ENCODE assay signal across 12 cellular contexts in genomic region chr2:85886141-85886540, GRCh38. TPM values are rescaled to one million over a fixed set of nuclear protein-coding genes. Genes with fewer than 3 reads are reported as not detected.
DNase-seq lines count a peak whose midpoint lies in the region; ATAC-seq, FAIRE-seq and TF ChIP-seq lines count a peak whose summit lies in the region.
"Had no signal": no experiment of that assay in that cellular context is flagged by ENCODE, and none has a peak within 500 bp of the region (broad histone marks: within the 10 kb centered on the region; RNA-seq: fewer than 3 reads in every experiment).

No MANE protein-coding gene starts in this region.

- no peak for TF ChIP-seq RAD21 in HCT116 (IDR thresholded peaks at IDR 0.05; ENCODE audit: low read depth)

- H2AFZ ChIP-seq in HCT116 (ENCODE audit: low read depth, low read length, poor library complexity, severe bottlenecking) (no peak overlapping the region), keratinocyte (ENCODE audit: control insufficient read depth, low read length) (no peak overlapping the region)

- H3K27me3 Mint-ChIP-seq in activated T-helper 1 cell treated with anti-CD3 and anti-CD28 coated beads, Interleukin-12 subunit alpha, Interleukin-12 subunit beta, Interleukin-2, Interleukin-4 antibody, amounts not matched to agents 30 ng/mL and 10 ng/mL and 1 ng/mL, durations not matched to agents 14 hours and 24 hours and 36 hours (ENCODE audit: insufficient read depth) = no peaks in the 10 kb centered on the region
- no peaks in the 10 kb centered on the region for H3K27me3 Mint-ChIP-seq in stimulated activated naive B cell treated with anti-CD40 and anti-IgM and Interleukin-4, amounts not matched to agents 10 μg/mL and 1 μg/mL and 100 μg/mL, for 72 hours
- no peaks in the 10 kb centered on the region for H3K27me3 Mint-ChIP-seq in activated CD4-positive, alpha-beta memory T cell treated with anti-CD3 and anti-CD28 coated beads for 36 hours

- H3K9me3 ChIP-seq in HCT116 (ENCODE audit: control insufficient read depth in 1 of 2, insufficient read depth in 1 of 2, low read depth in 1 of 2, low read length in 2 of 2) (no peaks in the 10 kb centered on the region), keratinocyte (ENCODE audit: control insufficient read depth, low read depth, low read length) (peaks cover 4% of the 10 kb centered on the region)

- intact Hi-C loops in HCT116 (cut with micrococcal nuclease) = loop anchor here (5.0 kb wide), 2 partner anchors 126 to 221 kb away; partner anchors contain the start of genes POLR1A and PTCD3
- intact Hi-C loops in activated T-helper 1 cell treated with anti-CD3 and anti-CD28 coated beads, Interleukin-12 subunit alpha, Interleukin-12 subunit beta, Interleukin-2, Interleukin-4 antibody, amounts not matched to agents 30 ng/mL and 10 ng/mL and 1 ng/mL, durations not matched to agents 14 hours and 24 hours and 36 hours (cut with micrococcal nuclease) = loop anchor here (1.0 to 10.0 kb wide), 3 partner anchors 21 to 309 kb away; partner anchors contain the start of genes IMMT and MRPL35
- intact Hi-C loops in activated CD4-positive, alpha-beta memory T cell treated with anti-CD3 and anti-CD28 coated beads for 36 hours (cut with micrococcal nuclease) = loop anchor here (1.0 to 5.0 kb wide), 4 partner anchors 21 to 134 kb away; partner anchors contain the start of gene ATOH8

- peaks cover 16% of the 10 kb centered on the region for H3K9me3 Mint-ChIP-seq in activated T-helper 1 cell treated with anti-CD3 and anti-CD28 coated beads, Interleukin-12 subunit alpha, Interleukin-12 subunit beta, Interleukin-2, Interleukin-4 antibody, amounts not matched to agents 30 ng/mL and 10 ng/mL and 1 ng/mL, durations not matched to agents 14 hours and 24 hours and 36 hours
- H3K9me3 Mint-ChIP-seq in stimulated activated naive B cell treated with anti-CD40 and anti-IgM and Interleukin-4, amounts not matched to agents 10 μg/mL and 1 μg/mL and 100 μg/mL, for 72 hours = peaks cover 6 to 17% of the 10 kb centered on the region in 2 donors
- peaks cover 18% of the 10 kb centered on the region for H3K9me3 Mint-ChIP-seq in activated CD4-positive, alpha-beta memory T cell treated with anti-CD3 and anti-CD28 coated beads for 36 hours

- H3K4me1 ChIP-seq in HCT116 (ENCODE audit: control insufficient read depth in 1 of 2, insufficient read depth in 2 of 2, low read length in 2 of 2) (peaks cover 17 to 36% of the 10 kb centered on the region in 2 experiments), keratinocyte (ENCODE audit: control insufficient read depth, extremely low read depth, insufficient read depth, low read length) (peaks cover 37% of the 10 kb centered on the region)

- H3K27me3 ChIP-seq in HCT116 (ENCODE audit: insufficient read depth, low read length) = no peaks in the 10 kb centered on the region
- no peaks in the 10 kb centered on the region for H3K27me3 ChIP-seq in keratinocyte (ENCODE audit: control insufficient read depth, extremely low read depth, insufficient read depth, low read length)

- H3K36me3 ChIP-seq in HCT116 (ENCODE audit: control insufficient read depth in 1 of 2, insufficient read depth in 2 of 2, low read length in 2 of 2) (no peaks in the 10 kb centered on the region), keratinocyte (ENCODE audit: control insufficient read depth in 2 of 2, extremely low read depth in 1 of 2, insufficient read depth in 2 of 2, low read length in 2 of 2) (no peaks in the 10 kb centered on the region)

- peaks cover 38% of the 10 kb centered on the region for H3K36me3 Mint-ChIP-seq in activated T-helper 1 cell treated with anti-CD3 and anti-CD28 coated beads, Interleukin-12 subunit alpha, Interleukin-12 subunit beta, Interleukin-2, Interleukin-4 antibody, amounts not matched to agents 30 ng/mL and 10 ng/mL and 1 ng/mL, durations not matched to agents 14 hours and 24 hours and 36 hours (ENCODE audit: low read depth)
- H3K36me3 Mint-ChIP-seq in stimulated activated naive B cell treated with anti-CD40 and anti-IgM and Interleukin-4, amounts not matched to agents 10 μg/mL and 1 μg/mL and 100 μg/mL, for 72 hours = peaks cover 46 to 60% of the 10 kb centered on the region in 2 donors
- H3K36me3 Mint-ChIP-seq in activated CD4-positive, alpha-beta memory T cell treated with anti-CD3 and anti-CD28 coated beads for 36 hours = peaks cover 18% of the 10 kb centered on the region

- no peaks in the 10 kb centered on the region for H3K9me2 ChIP-seq in HCT116 (ENCODE audit: insufficient read depth)

- RAD21 ChIA-PET in HCT116 (lab: Charles Lee; ENCODE audit: low non-redundant PET in 1 of 2, low total read pairs in 2 of 2, uncharacterized antibody in 2 of 2, unreplicated experiment in 2 of 2) = no interaction called here

- TF ChIP-seq CTCF in HCT116 (IDR thresholded peaks at IDR 0.05 in 2 of 3, conservative IDR thresholded peaks at IDR 0.05 in 1 of 3; ENCODE audit: borderline replicate concordance in 1 of 3, insufficient read depth in 1 of 3, low read depth in 2 of 3, low read length in 2 of 3) (no peak), keratinocyte (optimal IDR thresholded peaks at IDR 0.05 in 1 of 3, IDR thresholded peaks at IDR 0.05 in 1 of 3, conservative IDR thresholded peaks at IDR 0.05 in 1 of 3; ENCODE audit: extremely low read depth in 1 of 3, insufficient read depth in 2 of 3, low read length in 3 of 3) (no peak)

- no peak for DNase-seq in HCT116 (ENCODE audit: low read depth, low spot score)
- no peak for DNase-seq in activated T-helper 1 cell treated with anti-CD3 and anti-CD28 coated beads, Interleukin-12 subunit alpha, Interleukin-12 subunit beta, Interleukin-2, Interleukin-4 antibody, amounts not matched to agents 30 ng/mL and 10 ng/mL and 1 ng/mL, durations not matched to agents 14 hours and 24 hours and 36 hours (ENCODE audit: low spot score)
- no peak for DNase-seq in keratinocyte (ENCODE audit: low read depth, low spot score)
- no peak for DNase-seq in stimulated activated naive B cell treated with anti-CD40 and anti-IgM and Interleukin-4, amounts not matched to agents 10 μg/mL and 1 μg/mL and 100 μg/mL, for 72 hours
- DNase-seq in activated CD4-positive, alpha-beta memory T cell treated with anti-CD3 and anti-CD28 coated beads for 36 hours = no peak
- DNase-seq in stimulated activated CD4-positive, alpha-beta T cell treated with anti-CD3 and anti-CD28 coated beads, Interleukin-4, amount 100 ng/mL, for 4 hours = no peak
- DNase-seq in COLO829 (ENCODE audit: low spot score) = no peak
- no peak for DNase-seq in NCI-H2171 treated with DMSO at 0.1 percent for 48 hours (lab: John Stamatoyannopoulos, UW)
- DNase-seq: DMS79, NCI-H2227 treated with DMSO at 0.1 percent for 48 hours had no signal

- H3K27ac Mint-ChIP-seq in activated T-helper 1 cell treated with anti-CD3 and anti-CD28 coated beads, Interleukin-12 subunit alpha, Interleukin-12 subunit beta, Interleukin-2, Interleukin-4 antibody, amounts not matched to agents 30 ng/mL and 10 ng/mL and 1 ng/mL, durations not matched to agents 14 hours and 24 hours and 36 hours = peak overlapping the region; percentile 72
- peak overlapping the region; percentile 99 for H3K27ac Mint-ChIP-seq in stimulated activated naive B cell treated with anti-CD40 and anti-IgM and Interleukin-4, amounts not matched to agents 10 μg/mL and 1 μg/mL and 100 μg/mL, for 72 hours
- H3K27ac Mint-ChIP-seq in activated CD4-positive, alpha-beta memory T cell treated with anti-CD3 and anti-CD28 coated beads for 36 hours = no peak overlapping the region
- H3K27ac Mint-ChIP-seq: activated CD4-positive, alpha-beta memory T cell treated with anti-CD3 and anti-CD28 coated beads, Interleukin-2, amount 10 ng/mL, durations not matched to agents 7 days and 5 days had no signal

- no peak overlapping the region for H3K27ac ChIP-seq in HCT116 (ENCODE audit: low read depth, low read length)
- peak overlapping the region; percentile 69 for H3K27ac ChIP-seq in keratinocyte (ENCODE audit: control insufficient read depth, insufficient read depth, low read length)

- CTCF ChIA-PET in HCT116 (lab: Charles Lee) = interaction anchor here (3.8 kb wide), 1 partner anchor 16 kb away, joined by 19 read pairs; no protein-coding TSS in a partner anchor
- CTCF ChIA-PET in activated CD4-positive, alpha-beta memory T cell treated with anti-CD3 and anti-CD28 coated beads for 36 hours (lab: Charles Lee) = interaction anchor here (1.2 to 6.7 kb wide), 7 partner anchors 21 to 155 kb away, joined by 4 to 141 read pairs (median 7); no protein-coding TSS in a partner anchor

- peak overlapping the region; percentile 88 for H3K4me3 Mint-ChIP-seq in activated T-helper 1 cell treated with anti-CD3 and anti-CD28 coated beads, Interleukin-12 subunit alpha, Interleukin-12 subunit beta, Interleukin-2, Interleukin-4 antibody, amounts not matched to agents 30 ng/mL and 10 ng/mL and 1 ng/mL, durations not matched to agents 14 hours and 24 hours and 36 hours
- H3K4me3 Mint-ChIP-seq in stimulated activated naive B cell treated with anti-CD40 and anti-IgM and Interleukin-4, amounts not matched to agents 10 μg/mL and 1 μg/mL and 100 μg/mL, for 72 hours = peak overlapping the region; percentile 91 to 93
- H3K4me3 Mint-ChIP-seq in activated CD4-positive, alpha-beta memory T cell treated with anti-CD3 and anti-CD28 coated beads for 36 hours = no peak overlapping the region

- dilution Hi-C loops in keratinocyte (cut with MboI; ENCODE audit: extremely low pct_ligation_motif_present, low sequenced_read_pairs) = no loop called here

- FAIRE-seq in keratinocyte (lab: Jason Lieb, UNC) = no peak

- POLR2A ChIA-PET in HCT116 (lab: Charles Lee) = interaction anchor here (0.7 kb wide), 1 partner anchor 58 kb away, joined by 3 read pairs; no protein-coding TSS in a partner anchor
- POLR2A ChIA-PET in activated CD4-positive, alpha-beta memory T cell treated with anti-CD3 and anti-CD28 coated beads for 36 hours (lab: Charles Lee) = interaction anchor here (0.8 to 1.5 kb wide), 5 partner anchors 20 to 58 kb away, joined by 3 to 7 read pairs (median 4); no protein-coding TSS in a partner anchor

- H3K9me1 ChIP-seq in keratinocyte (ENCODE audit: control insufficient read depth, extremely low read depth, insufficient read depth, low read length) = peaks cover 6% of the 10 kb centered on the region

- H4K20me1 ChIP-seq in HCT116 (ENCODE audit: insufficient read depth) (no peaks in the 10 kb centered on the region), keratinocyte (ENCODE audit: control insufficient read depth, extremely low read depth, insufficient read depth, low read length) (no peaks in the 10 kb centered on the region)

- H3K4me1 Mint-ChIP-seq in activated T-helper 1 cell treated with anti-CD3 and anti-CD28 coated beads, Interleukin-12 subunit alpha, Interleukin-12 subunit beta, Interleukin-2, Interleukin-4 antibody, amounts not matched to agents 30 ng/mL and 10 ng/mL and 1 ng/mL, durations not matched to agents 14 hours and 24 hours and 36 hours (ENCODE audit: low read depth) = peaks cover 59% of the 10 kb centered on the region
- H3K4me1 Mint-ChIP-seq in stimulated activated naive B cell treated with anti-CD40 and anti-IgM and Interleukin-4, amounts not matched to agents 10 μg/mL and 1 μg/mL and 100 μg/mL, for 72 hours = peaks cover 52 to 82% of the 10 kb centered on the region in 2 donors
- peaks cover 54% of the 10 kb centered on the region for H3K4me1 Mint-ChIP-seq in activated CD4-positive, alpha-beta memory T cell treated with anti-CD3 and anti-CD28 coated beads for 36 hours (ENCODE audit: low read depth)

- H3K79me2 ChIP-seq in HCT116 (ENCODE audit: insufficient read depth, low read length) (no peaks in the 10 kb centered on the region; the same call in 1 of the 2 replicates), keratinocyte (ENCODE audit: control insufficient read depth, insufficient read depth, low read length) (peaks cover 51% of the 10 kb centered on the region)

- ATAC-seq in HCT116 = no peak
- no peak for ATAC-seq in stimulated activated naive B cell treated with anti-CD40 and anti-IgM and Interleukin-4, amounts not matched to agents 10 μg/mL and 1 μg/mL and 100 μg/mL, for 72 hours (replicated peaks)

- H3K4me3 ChIP-seq in HCT116 (replicated peaks in 1 of 2; ENCODE audit: low read depth in 1 of 2, low read length in 2 of 2) (no peak overlapping the region), keratinocyte (ENCODE audit: control insufficient read depth in 2 of 3, extremely low read depth in 1 of 3, insufficient read depth in 2 of 3, low read depth in 1 of 3, low read length in 3 of 3) (peak overlapping the region in 1 of 3 experiments; percentile 83)
- H3K4me3 ChIP-seq: mucosa of descending colon had no signal

- no TSS peak for BruUV-seq in HCT116 (replicated peaks; lab: Mats Ljungman, UMichigan)

- H3K4me2 ChIP-seq in HCT116 (ENCODE audit: low read length) (peak overlapping the region; percentile 99), keratinocyte (ENCODE audit: control insufficient read depth, extremely low read depth, insufficient read depth, low read depth, low read length) (peak overlapping the region; percentile 88)

- TF ChIP-seq POLR2A in HCT116 (IDR thresholded peaks at IDR 0.05; ENCODE audit: borderline replicate concordance, extremely low read depth, insufficient read depth, insufficient read length) = no peak

- H3K9ac ChIP-seq in HCT116 (ENCODE audit: low read length) = peak overlapping the region; percentile 18
- H3K9ac ChIP-seq in keratinocyte (ENCODE audit: control insufficient read depth, extremely low read depth, insufficient read depth, low read length) = peak overlapping the region; percentile 86

RNA-seq across cellular contexts. Expression of gene ST3GAL5, which starts 2.6 kb away (rescaled TPM):
- total RNA-seq in HCT116 (2021; ENCODE audit: unreplicated experiment) = 14.8 TPM
- 5.4 and 7.3 TPM in 2 replicates for polyA plus RNA-seq in HCT116 (2012)
- 17.4 and 18.9 TPM in 2 replicates for total RNA-seq in activated T-helper 1 cell treated with anti-CD3 and anti-CD28 coated beads, Interleukin-12 subunit alpha, Interleukin-12 subunit beta, Interleukin-2, Interleukin-4 antibody, amounts not matched to agents 30 ng/mL and 10 ng/mL and 1 ng/mL, durations not matched to agents 14 hours and 24 hours and 36 hours
- 29.7 to 43.5 TPM (median 39.7 TPM) in 3 replicates for polyA plus RNA-seq in keratinocyte
- 7.1 TPM for polyA plus RNA-seq in keratinocyte (2011; ENCODE audit: low read depth)
- 30.7 and 44.2 TPM in 2 replicates for polyA plus RNA-seq in keratinocyte (2011; cell fraction: cytosol; rRNA removed)
- 49.3 and 50.8 TPM in 2 replicates for polyA plus RNA-seq in keratinocyte (2011; cell fraction: nucleus; rRNA removed)
- 7.0 and 24.6 TPM in 2 replicates for polyA plus RNA-seq in keratinocyte (2012; ENCODE audit: low replicate concordance)
- polyA minus RNA-seq in keratinocyte = 16.0 to 43.2 TPM (median 26.8 TPM) in 3 replicates
- 18.2 TPM for polyA minus RNA-seq in keratinocyte (2011; cell fraction: cytosol; rRNA and poly(A)+ RNA removed)
- polyA minus RNA-seq in keratinocyte (2011; cell fraction: nucleus; rRNA and poly(A)+ RNA removed) = 19.0 and 37.9 TPM in 2 replicates
- total RNA-seq in activated CD4-positive, alpha-beta memory T cell treated with anti-CD3 and anti-CD28 coated beads for 36 hours = 10 to 100 TPM in 1 of 2 experiments, 1 to 10 TPM in 1; 9.6 to 11.5 TPM
